9 cellular contexts compared by ENCODE assay signal in the genomic region with DNA sequence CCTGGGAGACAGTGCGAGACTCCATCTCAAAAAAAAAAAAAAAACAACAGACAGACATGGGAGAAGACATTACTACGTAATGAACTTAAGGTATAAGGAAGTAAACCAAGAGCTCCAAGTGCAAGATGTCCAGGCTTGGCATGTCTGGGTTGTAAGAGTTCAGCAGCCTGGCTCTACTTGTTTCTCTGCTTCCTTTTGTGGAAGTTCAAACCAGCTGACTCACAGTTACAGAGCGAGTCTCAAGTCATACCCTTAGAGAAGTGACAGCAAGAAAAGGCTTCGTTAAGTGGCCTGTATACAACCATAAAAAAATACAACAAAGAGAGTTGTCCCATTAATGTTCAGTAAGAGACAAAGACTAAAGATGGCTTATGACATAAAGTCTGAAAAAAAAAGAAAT. TPM values are rescaled to one million over a fixed set of nuclear protein-coding genes. Genes with fewer than 3 reads are reported as not detected.
DNase-seq lines count a peak whose midpoint lies in the region; ATAC-seq and TF ChIP-seq lines count a peak whose summit lies in the region.
"Had no signal": no experiment of that assay in that cellular context is flagged by ENCODE, and none has a peak within 500 bp of the region (broad histone marks: within the 10 kb centered on the region; RNA-seq: fewer than 3 reads in every experiment).

No MANE protein-coding gene starts in this region.

- peaks cover 13% of the 10 kb centered on the region for H3K4me1 Mint-ChIP-seq in endodermal cell
- H3K4me1 Mint-ChIP-seq in nephron, result peaks cover 17% of the 10 kb centered on the region

- H3K36me3 Mint-ChIP-seq in endodermal cell (ENCODE audit: low read depth), result peaks cover 53% of the 10 kb centered on the region
- H3K36me3 Mint-ChIP-seq in nephron (ENCODE audit: low read depth), result peaks cover 55% of the 10 kb centered on the region

- H3K27ac Mint-ChIP-seq in endodermal cell, result no peak overlapping the region
- H3K27ac Mint-ChIP-seq in nephron, result peak overlapping the region; percentile 51 to 95 (median 91)

- H3K9me3 Mint-ChIP-seq in endodermal cell, result no peaks in the 10 kb centered on the region
- H3K9me3 Mint-ChIP-seq in nephron, result no peaks in the 10 kb centered on the region

- POLR2A ChIA-PET in Panc1 (lab: Charles Lee), result no interaction called here

- in situ Hi-C loops in Caki2 (cut with HindIII; ENCODE audit: low pct_unique_long_range_greater_than_20kb, low sequenced_read_pairs) (no loop called here), Panc1 (cut with HindIII; ENCODE audit: low pct_unique_long_range_greater_than_20kb, low sequenced_read_pairs) (no loop called here)

- TF ChIP-seq CTCF in Panc1 (IDR thresholded peaks at IDR 0.05) (no peak), endodermal cell (conservative IDR thresholded peaks at IDR 0.05) (no peak), nephron (IDR thresholded peaks at IDR 0.05; ENCODE audit: unreplicated experiment in 3 of 3) (no peak)

- H3K4me1 ChIP-seq in Panc1 (ENCODE audit: control insufficient read depth, insufficient read depth, low read length) (peaks cover 11% of the 10 kb centered on the region), endodermal cell (ENCODE audit: control insufficient read depth, insufficient read depth, low read length) (no peaks in the 10 kb centered on the region)

- CTCF ChIA-PET in Panc1 (lab: Charles Lee), result no interaction called here

- WGBS in endodermal cell (ENCODE audit: insufficient coverage in 1 of 2, insufficient read length in 1 of 2), 2 experiments, result 93 to 100% methylated on average over 1 to 3 of the region's 4 CpGs

- H3K27me3 Mint-ChIP-seq in endodermal cell (ENCODE audit: insufficient read depth) (no peaks in the 10 kb centered on the region), nephron (ENCODE audit: low read depth) (no peaks in the 10 kb centered on the region)

- H3K36me3 ChIP-seq in Panc1 (ENCODE audit: control insufficient read depth, insufficient read depth, low read length), result peaks cover 30% of the 10 kb centered on the region
- peaks cover 73% of the 10 kb centered on the region for H3K36me3 ChIP-seq in endodermal cell (ENCODE audit: control insufficient read depth, insufficient read depth, low read length)

- no TSS peak for BruUV-seq in Panc1 (replicated peaks; lab: Mats Ljungman, UMichigan)

- H3K4me3 Mint-ChIP-seq in endodermal cell, result peak overlapping the region; percentile 89
- H3K4me3 Mint-ChIP-seq in nephron, result peak overlapping the region; percentile 95 to 99 (median 98)

- DNase-seq in Caki2 (ENCODE audit: low read depth) (peak; percentile 64), Panc1 (ENCODE audit: low read depth, low spot score) (no peak), endodermal cell (no peak), NCI-H510A treated with DMSO at 0.1 percent for 48 hours (lab: John Stamatoyannopoulos, UW) (no peak), DMS114 treated with DMSO at 0.1 percent for 48 hours (lab: John Stamatoyannopoulos, UW; ENCODE audit: unreplicated experiment) (no peak)
- DNase-seq: left cardiac atrium had no signal

- ATAC-seq in Panc1 (no peak), HG02623 (IDR thresholded peaks at IDR 0.05; ENCODE audit: unreplicated experiment) (no peak), GM21576 (IDR thresholded peaks at IDR 0.05; ENCODE audit: unreplicated experiment) (no peak)

- H3K27ac ChIP-seq in Panc1 (ENCODE audit: low read length) (peak overlapping the region; percentile 95), endodermal cell (ENCODE audit: low read depth, low read length) (no peak overlapping the region)

- H3K4me3 ChIP-seq in Panc1 (ENCODE audit: low read depth in 2 of 2, low read length in 2 of 2) (peak overlapping the region; percentile 77 to 94), endodermal cell (ENCODE audit: low read length) (peak overlapping the region; percentile 94)

- no peaks in the 10 kb centered on the region for H3K27me3 ChIP-seq in Panc1 (ENCODE audit: control insufficient read depth, insufficient read depth, low read length)
- H3K27me3 ChIP-seq in endodermal cell (ENCODE audit: control insufficient read depth, insufficient read depth, low read length, poor library complexity, severe bottlenecking), result no peaks in the 10 kb centered on the region

- intact Hi-C loops in Panc1 (cut with micrococcal nuclease; ENCODE audit: unreplicated experiment), result no loop called here

- H3K9ac ChIP-seq in endodermal cell (ENCODE audit: extremely low read depth, low read length, poor library complexity, severe bottlenecking), result no peak overlapping the region

- H3K9me3 ChIP-seq in Panc1 (ENCODE audit: control insufficient read depth, insufficient read depth, low read depth, low read length), result no peaks in the 10 kb centered on the region
- no peaks in the 10 kb centered on the region for H3K9me3 ChIP-seq in endodermal cell (ENCODE audit: control insufficient read depth, low read length)

RNA-seq across cellular contexts. Expression of a gene that starts 1.3 kb away (rescaled TPM):
- total RNA-seq in Caki2 (2014; rRNA removed; shearing (Covaris generic); ENCODE audit: low replicate concordance), result 58.6 and 109 TPM in 2 replicates
- 28.1 TPM for total RNA-seq in Panc1 (2021; ENCODE audit: unreplicated experiment)
- 26.5 TPM for polyA plus RNA-seq in Panc1 (2012; ENCODE audit: insufficient read length)
- total RNA-seq in endodermal cell, result 10 to 100 TPM; 26.0 to 39.2 TPM
- 24.9 TPM for polyA plus RNA-seq in endodermal cell (2013, experiment 1 of 2)
- 29.0 TPM for polyA plus RNA-seq in endodermal cell (2013, experiment 2 of 2)

RNA-seq across cellular contexts. Expression of a gene that starts 24.3 kb away (rescaled TPM):
- 9.8 and 33.9 TPM in 2 replicates for total RNA-seq in Caki2 (2014; rRNA removed; shearing (Covaris generic); ENCODE audit: low replicate concordance)
- total RNA-seq in Panc1 (2021; ENCODE audit: unreplicated experiment), result 80.4 TPM
- 33.3 TPM for polyA plus RNA-seq in Panc1 (2012; ENCODE audit: insufficient read length)
- 10 to 100 TPM; 67.7 to 76.2 TPM for total RNA-seq in endodermal cell
- 46.7 TPM for polyA plus RNA-seq in endodermal cell (2013, experiment 1 of 2)
- 39.0 TPM for polyA plus RNA-seq in endodermal cell (2013, experiment 2 of 2)

RNA-seq across cellular contexts. Expression of a gene that starts 31.5 kb away (rescaled TPM):
- total RNA-seq in Caki2 (2014; rRNA removed; shearing (Covaris generic); ENCODE audit: low replicate concordance), result not detected in 2 replicates
- total RNA-seq in Panc1 (2021; ENCODE audit: unreplicated experiment) (8.0 TPM), endodermal cell (not detected)
- polyA plus RNA-seq in Panc1 (2012; ENCODE audit: insufficient read length), result 12.6 TPM
- not detected for polyA plus RNA-seq in endodermal cell (2013, experiment 1 of 2)
- not detected for polyA plus RNA-seq in endodermal cell (2013, experiment 2 of 2)
- total RNA-seq: left cardiac atrium had no signal

RNA-seq across cellular contexts. Expression of a gene that starts 50.5 kb away (rescaled TPM):
- total RNA-seq in Caki2 (2014; rRNA removed; shearing (Covaris generic); ENCODE audit: low replicate concordance), result 0.03 TPM in 1 of 2 replicates, not detected in the other
- 4.0 TPM for total RNA-seq in Panc1 (2021; ENCODE audit: unreplicated experiment)
- 4.9 TPM for polyA plus RNA-seq in Panc1 (2012; ENCODE audit: insufficient read length)
- total RNA-seq in endodermal cell, result 1 to 10 TPM in 1 of 2 donors, under 1 TPM in 1; 0.40 to 5.0 TPM
- polyA plus RNA-seq in endodermal cell (2013, experiment 1 of 2), result 16.1 TPM
- polyA plus RNA-seq in endodermal cell (2013, experiment 2 of 2), result 14.0 TPM

RNA-seq across cellular contexts. Expression of a gene that starts 52.9 kb away (rescaled TPM):
- total RNA-seq in Caki2 (2014; rRNA removed; shearing (Covaris generic); ENCODE audit: low replicate concordance), result 7.9 and 9.5 TPM in 2 replicates
- 47.6 TPM for total RNA-seq in Panc1 (2021; ENCODE audit: unreplicated experiment)
- 23.9 TPM for polyA plus RNA-seq in Panc1 (2012; ENCODE audit: insufficient read length)
- total RNA-seq in endodermal cell, result 10 to 100 TPM; 62.7 to 64.6 TPM
- polyA plus RNA-seq in endodermal cell (2013, experiment 1 of 2), result 30.6 TPM
- 27.4 TPM for polyA plus RNA-seq in endodermal cell (2013, experiment 2 of 2)
